In genomic region chr3:57544181-57545125, GRCh38 we compare ENCODE assay signal across 9 cellular contexts. TPM values are rescaled to one million over a fixed set of nuclear protein-coding genes. Genes with fewer than 3 reads are reported as not detected.
A peak's percentile ranks its signal among the peaks of the same experiment; 100 is the strongest.
DNase-seq lines count a peak whose midpoint lies in the region; ATAC-seq, FAIRE-seq and TF ChIP-seq lines count a peak whose summit lies in the region.
"Had no signal": no experiment of that assay in that cellular context is flagged by ENCODE, and none has a peak within 500 bp of the region (broad histone marks: within the 10 kb centered on the region; RNA-seq: fewer than 3 reads in every experiment).

TSS of gene DNAH12 (minus strand) at chr3:57544344. CDS start at chr3:57542870, 1,474 bp downstream.

- 4% methylated on average over 17 of the region's 20 CpGs for WGBS in mammary epithelial cell (ENCODE audit: low coverage, missing lambda C conversion rate)
- 7% methylated on average over 18 of the region's 20 CpGs for WGBS in HepG2 (ENCODE audit: low lambda C conversion rate)

- no peaks in the 10 kb centered on the region for H3K36me3 ChIP-seq in mammary epithelial cell (ENCODE audit: insufficient read depth, low read length)
- H3K36me3 ChIP-seq in HepG2 (replicated peaks in 1 of 2; ENCODE audit: control insufficient read depth in 1 of 2, insufficient read depth in 2 of 2, low read length in 2 of 2): no peaks in the 10 kb centered on the region

- peaks cover 9% of the 10 kb centered on the region for H3K4me1 Mint-ChIP-seq in activated CD4-positive, alpha-beta T cell treated with anti-CD3 and anti-CD28 coated beads, Interleukin-2, amount 10 ng/mL, durations not matched to agents 7 days and 5 days

- ATAC-seq in HepG2: peak; percentile 91
- no peak for ATAC-seq in GM18867 (IDR thresholded peaks at IDR 0.05; ENCODE audit: unreplicated experiment)
- no peak for ATAC-seq in GM21619 (IDR thresholded peaks at IDR 0.05; ENCODE audit: unreplicated experiment)

- no peak within 1 kb of the TSS for H3K4me3 Mint-ChIP-seq in activated CD4-positive, alpha-beta T cell treated with anti-CD3 and anti-CD28 coated beads, Interleukin-2, amount 10 ng/mL, durations not matched to agents 7 days and 5 days
- H3K4me3 Mint-ChIP-seq: CD4-positive, CD25-positive, alpha-beta regulatory T cell had no signal

- H3K27me3 ChIP-seq in mammary epithelial cell (ENCODE audit: insufficient read depth, low read length) (no peaks in the 10 kb centered on the region), HepG2 (ENCODE audit: control insufficient read depth in 1 of 2, insufficient read depth in 2 of 2, low read length in 2 of 2) (no peaks in the 10 kb centered on the region)

- no peaks in the 10 kb centered on the region for H4K20me1 ChIP-seq in mammary epithelial cell (ENCODE audit: insufficient read depth, low read length)
- H4K20me1 ChIP-seq in HepG2 (ENCODE audit: insufficient read depth, low read length): no peaks in the 10 kb centered on the region

- TF ChIP-seq RAD21 in HepG2 (CRISPR knock-in tag; IDR thresholded peaks at IDR 0.05): no peak

- no peaks in the 10 kb centered on the region for H3K36me3 Mint-ChIP-seq in activated CD4-positive, alpha-beta T cell treated with anti-CD3 and anti-CD28 coated beads, Interleukin-2, amount 10 ng/mL, durations not matched to agents 7 days and 5 days (ENCODE audit: low read depth)
- H3K36me3 Mint-ChIP-seq: CD4-positive, CD25-positive, alpha-beta regulatory T cell had no signal

- FAIRE-seq in HepG2 (lab: Jason Lieb, UNC): no peak

- POLR2A ChIA-PET in activated CD4-positive, alpha-beta T cell treated with anti-CD3 and anti-CD28 coated beads, Interleukin-2, amount 10 ng/mL, durations not matched to agents 7 days and 5 days (lab: Charles Lee): no interaction called here
- POLR2A ChIA-PET in HepG2 (lab: Yijun Ruan, JAX): interaction anchor here (1.5 kb wide), 1 partner anchor 11 kb away, joined by 9 read pairs; the partner anchor contains the start of gene PDE12

- peak; percentile 26 for DNase-seq in activated CD4-positive, alpha-beta T cell treated with anti-CD3 and anti-CD28 coated beads, Interleukin-2, amount 10 ng/mL, durations not matched to agents 7 days and 5 days
- no peak for DNase-seq in activated CD4-positive, alpha-beta T cell treated with anti-CD3 and anti-CD28 coated beads for 1 hour
- DNase-seq in NCI-H2107 (lab: John Stamatoyannopoulos, UW): peak; percentile 54
- DNase-seq in mammary epithelial cell: peak; percentile 65
- DNase-seq in HepG2 (ENCODE audit: low spot score): peak; percentile 64
- no peak for DNase-seq in T-helper 9 cell
- DNase-seq: CD4-positive, CD25-positive, alpha-beta regulatory T cell had no signal

- intact Hi-C loops in mammary epithelial cell (cut with micrococcal nuclease): no loop called here
- intact Hi-C loops in HepG2 (cut with micrococcal nuclease; ENCODE audit: unreplicated experiment): no loop called here

- H3K4me1 ChIP-seq in mammary epithelial cell (ENCODE audit: insufficient read depth, low read length): peaks cover 7% of the 10 kb centered on the region
- H3K4me1 ChIP-seq in HepG2 (ENCODE audit: insufficient read depth, low read length): peaks cover 29% of the 10 kb centered on the region

- peak within 1 kb of the TSS; percentile 12 to 39 (median 34) for H3K4me3 ChIP-seq in mammary epithelial cell (replicated peaks in 1 of 3; ENCODE audit: insufficient read depth in 1 of 3, low read depth in 2 of 3, low read length in 3 of 3)
- H3K4me3 ChIP-seq in HepG2 (replicated peaks in 1 of 3; ENCODE audit: insufficient read depth in 1 of 3, low read depth in 2 of 3, low read length in 3 of 3): peak within 1 kb of the TSS in 2 of 3 experiments; percentile 36 to 37; a peak in 4 of 6 replicates

- H3K9me3 Mint-ChIP-seq in activated CD4-positive, alpha-beta T cell treated with anti-CD3 and anti-CD28 coated beads, Interleukin-2, amount 10 ng/mL, durations not matched to agents 7 days and 5 days: no peaks in the 10 kb centered on the region
- H3K9me3 Mint-ChIP-seq: CD4-positive, CD25-positive, alpha-beta regulatory T cell had no signal

- TF ChIP-seq EP300 in HepG2 (IDR thresholded peaks at IDR 0.05; ENCODE audit: low read depth in 2 of 2, low read length in 2 of 2) (no peak), HepG2 (CRISPR knock-in tag; IDR thresholded peaks at IDR 0.05; ENCODE audit: borderline replicate concordance) (no peak)

- dilution Hi-C loops in mammary epithelial cell (cut with HindIII; ENCODE audit: low sequenced_read_pairs): no loop called here

- H3K4me2 ChIP-seq in mammary epithelial cell (ENCODE audit: insufficient read depth, low read depth, low read length) (peak within 1 kb of the TSS; percentile 77), HepG2 (ENCODE audit: low read depth, low read length) (peak within 1 kb of the TSS; percentile 70)

- CTCF ChIA-PET in activated CD4-positive, alpha-beta T cell treated with anti-CD3 and anti-CD28 coated beads, Interleukin-2, amount 10 ng/mL, durations not matched to agents 7 days and 5 days (lab: Charles Lee): interaction anchor here (0.6 kb wide), 1 partner anchor 428 kb away, joined by 3 read pairs; no protein-coding TSS in a partner anchor
- CTCF ChIA-PET in mammary epithelial cell (lab: Charles Lee; ENCODE audit: low non-redundant PET) (interaction anchor here (0.7 kb wide), 1 partner anchor 839 kb away, joined by 3 read pairs; no protein-coding TSS in a partner anchor), HepG2 (lab: Yijun Ruan, JAX; ENCODE audit: low intra/inter-chr PET ratio, low total read pairs) (no interaction called here)

- peak within 1 kb of the TSS; percentile 28 for H3K27ac ChIP-seq in mammary epithelial cell (ENCODE audit: insufficient read depth, low read depth, low read length)
- no peak within 1 kb of the TSS for H3K27ac ChIP-seq in HepG2 (ENCODE audit: extremely low read length, insufficient read depth, low read length)

- H3K9me3 ChIP-seq in mammary epithelial cell (replicated peaks; ENCODE audit: insufficient read depth, low read length) (no peaks in the 10 kb centered on the region), HepG2 (ENCODE audit: low read length) (no peaks in the 10 kb centered on the region)

- H3K27ac Mint-ChIP-seq in activated CD4-positive, alpha-beta T cell treated with anti-CD3 and anti-CD28 coated beads, Interleukin-2, amount 10 ng/mL, durations not matched to agents 7 days and 5 days: no peak within 1 kb of the TSS
- H3K27ac Mint-ChIP-seq: CD4-positive, CD25-positive, alpha-beta regulatory T cell had no signal

- in situ Hi-C loops in mammary epithelial cell (cut with MboI; ENCODE audit: low sequenced_read_pairs in 2 of 2): no loop called here
- in situ Hi-C loops in HepG2 (cut with HindIII; ENCODE audit: extremely low pct_ligation_motif_present, low pct_unique_long_range_greater_than_20kb): no loop called here

- no peaks in the 10 kb centered on the region for H3K79me2 ChIP-seq in mammary epithelial cell (ENCODE audit: insufficient read depth, low read length)
- no peaks in the 10 kb centered on the region for H3K79me2 ChIP-seq in HepG2 (ENCODE audit: insufficient read depth, low read length)

- H3K9ac ChIP-seq in mammary epithelial cell (ENCODE audit: insufficient read depth, low read length) (peak within 1 kb of the TSS; percentile 63), HepG2 (ENCODE audit: insufficient read depth, low read depth, low read length) (peak within 1 kb of the TSS; percentile 16; the same call in 1 of the 2 replicates)

- peaks cover 2% of the 10 kb centered on the region for H3K27me3 Mint-ChIP-seq in activated CD4-positive, alpha-beta T cell treated with anti-CD3 and anti-CD28 coated beads, Interleukin-2, amount 10 ng/mL, durations not matched to agents 7 days and 5 days
- H3K27me3 Mint-ChIP-seq: CD4-positive, CD25-positive, alpha-beta regulatory T cell had no signal

- TF ChIP-seq POLR2A in HepG2 (IDR thresholded peaks at IDR 0.05; ENCODE audit: insufficient read depth in 1 of 2, low read depth in 2 of 2, low read length in 2 of 2): no peak

- H2AFZ ChIP-seq in mammary epithelial cell (ENCODE audit: low read depth, low read length): peak within 1 kb of the TSS; percentile 91
- no peak within 1 kb of the TSS for H2AFZ ChIP-seq in HepG2 (ENCODE audit: low read length)

- no TSS peak for BruUV-seq in mammary epithelial cell (replicated peaks; lab: Mats Ljungman, UMichigan)
- BruUV-seq in HepG2 (replicated peaks; lab: Mats Ljungman, UMichigan): no TSS peak

- TF ChIP-seq CTCF in mammary epithelial cell (conservative IDR thresholded peaks at IDR 0.05 in 1 of 2, IDR thresholded peaks at IDR 0.05 in 1 of 2; ENCODE audit: extremely low read depth in 1 of 2, insufficient read depth in 1 of 2, low read depth in 1 of 2, low read length in 2 of 2) (no peak), HepG2 (CRISPR knock-in tag; IDR thresholded peaks at IDR 0.05) (0 out of 2 replicates have a peak, but pooled peaks have one; percentile 13)

RNA-seq across cellular contexts. Expression of gene DNAH12, which starts in this region (rescaled TPM):
- total RNA-seq in activated CD4-positive, alpha-beta T cell treated with anti-CD3 and anti-CD28 coated beads, Interleukin-2, amount 10 ng/mL, durations not matched to agents 7 days and 5 days: under 1 TPM; 0.06 to 0.10 TPM
- total RNA-seq in mammary epithelial cell: under 1 TPM in 1 of 2 donors, not detected in 1; under 0.01 TPM
- 0.02 TPM for polyA plus RNA-seq in mammary epithelial cell
- not detected for polyA minus RNA-seq in mammary epithelial cell
- 0.04 and 0.11 TPM in 2 replicates for total RNA-seq in HepG2 (2016; rRNA removed; fragmentation: Illumina TruSeq; extraction: Trizol)
- total RNA-seq in HepG2 (2016; cell fraction: cytosol; rRNA removed; fragmentation: Illumina TruSeq; extraction: Trizol; ENCODE audit: low read depth): under 0.01 and 0.10 TPM in 2 replicates
- 0.03 and 0.11 TPM in 2 replicates for total RNA-seq in HepG2 (2016; cell fraction: insoluble cytoplasmic fraction; rRNA removed; fragmentation: Illumina TruSeq; extraction: Trizol)
- 0.03 and 0.12 TPM in 2 replicates for total RNA-seq in HepG2 (2016; cell fraction: membrane; rRNA removed; fragmentation: Illumina TruSeq; extraction: Trizol)
- 0.09 and 0.37 TPM in 2 replicates for total RNA-seq in HepG2 (2016; cell fraction: nucleus; rRNA removed; fragmentation: Illumina TruSeq; extraction: Trizol)
- polyA plus RNA-seq in HepG2 (2011; rRNA removed): 0.08 and 0.11 TPM in 2 replicates
- under 0.01 and 0.01 TPM in 2 replicates for polyA plus RNA-seq in HepG2 (2011; cell fraction: cytosol; rRNA removed)
- 0.18 and 0.21 TPM in 2 replicates for polyA plus RNA-seq in HepG2 (2011; cell fraction: nucleus; rRNA removed)
- polyA plus RNA-seq in HepG2 (2012): 0.03 TPM in 1 of 2 replicates, not detected in the other
- not detected in 2 replicates for polyA plus RNA-seq in HepG2 (2016; cell fraction: cytosol; fragmentation: Illumina TruSeq; extraction: Trizol; ENCODE audit: low read depth)
- 0.05 and 0.10 TPM in 2 replicates for polyA plus RNA-seq in HepG2 (2016; cell fraction: insoluble cytoplasmic fraction; fragmentation: Illumina TruSeq; extraction: Trizol; ENCODE audit: low read depth)
- polyA plus RNA-seq in HepG2 (2016; cell fraction: membrane; fragmentation: Illumina TruSeq; extraction: Trizol; ENCODE audit: low read depth): not detected in 2 replicates
- 0.11 and 0.24 TPM in 2 replicates for polyA plus RNA-seq in HepG2 (2016; cell fraction: nucleus; fragmentation: Illumina TruSeq; extraction: Trizol; ENCODE audit: insufficient read depth, low read depth)
- 0.02 TPM in 1 of 2 replicates, not detected in the other for polyA minus RNA-seq in HepG2 (2011; rRNA and poly(A)+ RNA removed; ENCODE audit: low replicate concordance)
- polyA minus RNA-seq in HepG2 (2011; cell fraction: cytosol; rRNA and poly(A)+ RNA removed): under 0.01 TPM in 1 of 2 replicates, not detected in the other
- polyA minus RNA-seq in HepG2 (2011; cell fraction: nucleus; rRNA and poly(A)+ RNA removed): 0.25 and 0.39 TPM in 2 replicates
- polyA plus RNA-seq: CD4-positive, CD25-positive, alpha-beta regulatory T cell had no signal

Comparison
In these comparisons a context has a peak if more than half of its experiments do, and no peak if none do; other contexts are left out.
1. Peak in DNase-seq in activated CD4-positive, alpha-beta T cell treated with anti-CD3 and anti-CD28 coated beads, Interleukin-2, amount 10 ng/mL, durations not matched to agents 7 days and 5 days; RNA of the gene not detected or under 1 TPM.
2. Peak in DNase-seq, H3K4me3 ChIP-seq, H3K27ac ChIP-seq, H3K9ac ChIP-seq and H3K4me2 ChIP-seq in mammary epithelial cell; RNA of the gene not detected or under 1 TPM.
3. Peak in DNase-seq, ATAC-seq, H3K4me3 ChIP-seq, H3K9ac ChIP-seq and H3K4me2 ChIP-seq in HepG2; RNA of the gene not detected or under 1 TPM.